23 cellular contexts compared by ENCODE assay signal in genomic region chr2:62109554-62109953, GRCh38.
DNase-seq lines count a peak whose midpoint lies in the region; ATAC-seq, FAIRE-seq and TF ChIP-seq lines count a peak whose summit lies in the region.
"Had no signal": no experiment of that assay in that cellular context is flagged by ENCODE, and none has a peak within 500 bp of the region (broad histone marks: within the 10 kb centered on the region; RNA-seq: fewer than 3 reads in every experiment).

No MANE protein-coding gene starts in this region.

- H3K9ac ChIP-seq in HepG2 (ENCODE audit: insufficient read depth, low read depth, low read length) (no peak overlapping the region), endodermal cell (ENCODE audit: extremely low read depth, low read length, poor library complexity, severe bottlenecking) (peak overlapping the region; percentile 26)
- H3K9ac ChIP-seq: BLaER1 treated with 17β-estradiol and CSF1 and Interleukin-3, amounts not matched to agents 10 nM and 100 nM had no signal

- H3K9me3 ChIP-seq in HepG2 (ENCODE audit: low read length) (no peaks in the 10 kb centered on the region), right lobe of liver (no peaks in the 10 kb centered on the region), endodermal cell (ENCODE audit: control insufficient read depth, low read length) (no peaks in the 10 kb centered on the region)
- H3K9me3 ChIP-seq: BLaER1 treated with 17β-estradiol and CSF1 and Interleukin-3, amounts not matched to agents 10 nM and 100 nM; HAP-1 had no signal

- TF ChIP-seq EP300 in HepG2 (IDR thresholded peaks at IDR 0.05; ENCODE audit: low read depth in 2 of 2, low read length in 2 of 2): no peak
- no peak for TF ChIP-seq EP300 in HepG2 (CRISPR knock-in tag; IDR thresholded peaks at IDR 0.05; ENCODE audit: borderline replicate concordance)

- H3K36me3 ChIP-seq in HepG2 (replicated peaks in 1 of 2; ENCODE audit: control insufficient read depth in 1 of 2, insufficient read depth in 2 of 2, low read length in 2 of 2) (no peaks in the 10 kb centered on the region), right lobe of liver (no peaks in the 10 kb centered on the region), endodermal cell (ENCODE audit: control insufficient read depth, insufficient read depth, low read length) (no peaks in the 10 kb centered on the region)
- H3K36me3 ChIP-seq: HAP-1 had no signal

- H3K4me1 ChIP-seq in HepG2 (ENCODE audit: insufficient read depth, low read length): peaks cover 13% of the 10 kb centered on the region
- H3K4me1 ChIP-seq in right lobe of liver: no peaks in the 10 kb centered on the region
- peaks cover 32% of the 10 kb centered on the region for H3K4me1 ChIP-seq in endodermal cell (ENCODE audit: control insufficient read depth, insufficient read depth, low read length)

- intact Hi-C loops in HepG2 (cut with micrococcal nuclease; ENCODE audit: unreplicated experiment): no loop called here
- intact Hi-C loops in right lobe of liver (cut with DNase I): no loop called here

- WGBS in HepG2 (ENCODE audit: low lambda C conversion rate): 95% methylated on average over 2 of the region's 2 CpGs
- 92% methylated on average over 2 of the region's 2 CpGs for WGBS in right lobe of liver (ENCODE audit: insufficient coverage, low coverage, low lambda C conversion rate, missing lambda C conversion rate)
- 26 to 80% methylated on average over 1 to 2 of the region's 2 CpGs for WGBS in endodermal cell (ENCODE audit: insufficient coverage in 1 of 2, insufficient read length in 1 of 2), 2 experiments

- no peaks in the 10 kb centered on the region for H4K20me1 ChIP-seq in HepG2 (ENCODE audit: insufficient read depth, low read length)
- H4K20me1 ChIP-seq: BLaER1 treated with 17β-estradiol and CSF1 and Interleukin-3, amounts not matched to agents 10 nM and 100 nM had no signal

- no peaks in the 10 kb centered on the region for H3K27me3 Mint-ChIP-seq in endodermal cell (ENCODE audit: insufficient read depth)
- no peaks in the 10 kb centered on the region for H3K27me3 Mint-ChIP-seq in stimulated activated naive B cell treated with anti-CD40 and anti-IgM and Interleukin-4, amounts not matched to agents 10 μg/mL and 1 μg/mL and 100 μg/mL, for 72 hours
- H3K27me3 Mint-ChIP-seq: B cell; CD4-positive, alpha-beta T cell; CD8-positive, alpha-beta memory T cell had no signal

- H3K27ac Mint-ChIP-seq in endodermal cell: peak overlapping the region; percentile 78
- peak overlapping the region; percentile 4 for H3K27ac Mint-ChIP-seq in stimulated activated naive B cell treated with anti-CD40 and anti-IgM and Interleukin-4, amounts not matched to agents 10 μg/mL and 1 μg/mL and 100 μg/mL, for 72 hours
- H3K27ac Mint-ChIP-seq: B cell; CD14-positive monocyte; CD4-positive, alpha-beta T cell; CD8-positive, alpha-beta memory T cell had no signal

- no peaks in the 10 kb centered on the region for H3K79me2 ChIP-seq in HepG2 (ENCODE audit: insufficient read depth, low read length)

- H3K27ac ChIP-seq in HepG2 (ENCODE audit: extremely low read length, insufficient read depth, low read length) (no peak overlapping the region), right lobe of liver (no peak overlapping the region), endodermal cell (ENCODE audit: low read depth, low read length) (no peak overlapping the region)
- H3K27ac ChIP-seq: 22Rv1; BLaER1 treated with 17β-estradiol and CSF1 and Interleukin-3, amounts not matched to agents 10 nM and 100 nM had no signal

- H3K4me1 Mint-ChIP-seq in endodermal cell: peaks cover 66% of the 10 kb centered on the region
- H3K4me1 Mint-ChIP-seq in stimulated activated naive B cell treated with anti-CD40 and anti-IgM and Interleukin-4, amounts not matched to agents 10 μg/mL and 1 μg/mL and 100 μg/mL, for 72 hours: peaks cover 11 to 20% of the 10 kb centered on the region in 2 donors
- H3K4me1 Mint-ChIP-seq: CD8-positive, alpha-beta memory T cell had no signal

- no peak for TF ChIP-seq POLR2A in HepG2 (IDR thresholded peaks at IDR 0.05; ENCODE audit: insufficient read depth in 1 of 2, low read depth in 2 of 2, low read length in 2 of 2)
- TF ChIP-seq POLR2A in right lobe of liver (IDR thresholded peaks at IDR 0.05): no peak

- ATAC-seq in HepG2 (no peak), right lobe of liver (no peak)
- no peak for ATAC-seq in stimulated activated naive B cell treated with anti-CD40 and anti-IgM and Interleukin-4, amounts not matched to agents 10 μg/mL and 1 μg/mL and 100 μg/mL, for 72 hours (replicated peaks)
- ATAC-seq: GM12878 had no signal

- no peak for TF ChIP-seq RAD21 in HepG2 (CRISPR knock-in tag; IDR thresholded peaks at IDR 0.05)

- H3K4me3 ChIP-seq in HepG2 (replicated peaks in 1 of 3; ENCODE audit: insufficient read depth in 1 of 3, low read depth in 2 of 3, low read length in 3 of 3) (no peak overlapping the region), right lobe of liver (no peak overlapping the region), endodermal cell (ENCODE audit: low read length) (no peak overlapping the region)
- H3K4me3 ChIP-seq: BLaER1 treated with 17β-estradiol and CSF1 and Interleukin-3, amounts not matched to agents 10 nM and 100 nM; GM12878; HAP-1 had no signal

- H2AFZ ChIP-seq in HepG2 (ENCODE audit: low read length): no peak overlapping the region

- no TSS peak for BruUV-seq in HepG2 (replicated peaks; lab: Mats Ljungman, UMichigan)

- H3K36me3 Mint-ChIP-seq in endodermal cell (ENCODE audit: low read depth): no peaks in the 10 kb centered on the region
- no peaks in the 10 kb centered on the region for H3K36me3 Mint-ChIP-seq in stimulated activated naive B cell treated with anti-CD40 and anti-IgM and Interleukin-4, amounts not matched to agents 10 μg/mL and 1 μg/mL and 100 μg/mL, for 72 hours

- peak; percentile 28 for FAIRE-seq in HepG2 (lab: Jason Lieb, UNC)
- FAIRE-seq: A204.1, D721Med, GM12878, H54 had no signal

- in situ Hi-C loops in HepG2 (cut with HindIII; ENCODE audit: extremely low pct_ligation_motif_present, low pct_unique_long_range_greater_than_20kb): no loop called here

- POLR2A ChIA-PET in HepG2 (lab: Yijun Ruan, JAX): no interaction called here

- H3K9me3 Mint-ChIP-seq in endodermal cell: no peaks in the 10 kb centered on the region
- no peaks in the 10 kb centered on the region for H3K9me3 Mint-ChIP-seq in stimulated activated naive B cell treated with anti-CD40 and anti-IgM and Interleukin-4, amounts not matched to agents 10 μg/mL and 1 μg/mL and 100 μg/mL, for 72 hours
- H3K9me3 Mint-ChIP-seq: CD14-positive monocyte; CD4-positive, alpha-beta T cell; CD8-positive, alpha-beta memory T cell had no signal

- H3K27me3 ChIP-seq in HepG2 (ENCODE audit: control insufficient read depth in 1 of 2, insufficient read depth in 2 of 2, low read length in 2 of 2) (no peaks in the 10 kb centered on the region), right lobe of liver (no peaks in the 10 kb centered on the region), endodermal cell (ENCODE audit: control insufficient read depth, insufficient read depth, low read length, poor library complexity, severe bottlenecking) (no peaks in the 10 kb centered on the region)
- H3K27me3 ChIP-seq: BLaER1 treated with 17β-estradiol and CSF1 and Interleukin-3, amounts not matched to agents 10 nM and 100 nM had no signal

- no peak overlapping the region for H3K4me2 ChIP-seq in HepG2 (ENCODE audit: low read depth, low read length)
- H3K4me2 ChIP-seq: BLaER1 treated with 17β-estradiol and CSF1 and Interleukin-3, amounts not matched to agents 10 nM and 100 nM had no signal

- TF ChIP-seq CTCF in HepG2 (CRISPR knock-in tag; IDR thresholded peaks at IDR 0.05) (no peak), right lobe of liver (IDR thresholded peaks at IDR 0.05) (no peak), endodermal cell (conservative IDR thresholded peaks at IDR 0.05) (no peak)

- DNase-seq in HepG2 (ENCODE audit: low spot score) (no peak), right lobe of liver (no peak), endodermal cell (no peak), ureter (ENCODE audit: low spot score) (no peak)
- no peak for DNase-seq in stimulated activated naive B cell treated with anti-CD40 and anti-IgM and Interleukin-4, amounts not matched to agents 10 μg/mL and 1 μg/mL and 100 μg/mL, for 72 hours
- no peak for DNase-seq in activated T-cell treated with anti-CD3 and anti-CD28 coated beads, Interleukin-2, amount 50 U/mL, for 1 hour
- no peak for DNase-seq in activated CD4-positive, CD25-positive, alpha-beta regulatory T cell treated with anti-CD3 and anti-CD28 coated beads, Interleukin-2, amount 50 U/mL, for 72 hours
- DNase-seq: CD4-positive, alpha-beta T cell; CD8-positive, alpha-beta memory T cell; DMS 273 treated with DMSO at 0.1 percent for 48 hours; DMS79; EL; GDM1; GOT3 had no signal

- CTCF ChIA-PET in HepG2 (lab: Yijun Ruan, JAX; ENCODE audit: low intra/inter-chr PET ratio, low total read pairs): no interaction called here

- no peak overlapping the region for H3K4me3 Mint-ChIP-seq in endodermal cell
- no peak overlapping the region for H3K4me3 Mint-ChIP-seq in stimulated activated naive B cell treated with anti-CD40 and anti-IgM and Interleukin-4, amounts not matched to agents 10 μg/mL and 1 μg/mL and 100 μg/mL, for 72 hours
- H3K4me3 Mint-ChIP-seq: B cell; CD14-positive monocyte; CD4-positive, alpha-beta T cell; CD8-positive, alpha-beta memory T cell had no signal

TF ChIP-seq in HepG2, 621 proteins besides CTCF, POLR2A, EP300 and RAD21:
- TF ChIP-seq MTF1 (CRISPR knock-in tag; IDR thresholded peaks at IDR 0.05): no peak
- peak; percentile 77 for TF ChIP-seq ATF7 (IDR thresholded peaks at IDR 0.05)
- TF ChIP-seq ATF7 (CRISPR knock-in tag; IDR thresholded peaks at IDR 0.05): no peak
TF ChIP-seq in HepG2: peak in this region for 1.
